In the genomic region with DNA sequence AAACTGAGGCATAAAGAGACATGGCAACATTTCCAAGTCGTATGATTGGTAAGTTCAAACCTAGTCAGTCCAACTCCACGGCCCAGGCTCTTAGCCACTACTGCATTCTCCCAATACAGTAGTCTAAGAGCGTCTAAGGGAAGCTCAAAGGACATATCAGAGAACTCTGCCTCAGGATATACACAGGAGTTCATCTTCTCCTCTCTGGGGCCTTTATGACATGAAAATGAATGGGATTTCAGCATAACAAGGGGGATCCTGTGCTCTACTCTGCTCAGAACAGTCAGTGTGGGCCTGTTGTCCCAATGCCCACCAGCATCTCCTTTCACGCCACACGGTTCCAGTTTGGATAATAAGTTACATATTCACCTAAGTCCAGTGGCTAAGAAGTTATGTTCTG, we compare ENCODE assay signal across 1 cellular context.
TF ChIP-seq lines count a peak whose summit lies in the region.

No MANE protein-coding gene starts in this region.

TF ChIP-seq in H1, 55 proteins besides CTCF, POLR2A, EP300 and RAD21:
- no peak for TF ChIP-seq RNF2 (IDR thresholded peaks at IDR 0.05; ENCODE audit: borderline replicate concordance, low read depth, low read length, missing control alignments, poor library complexity, severe bottlenecking)
- TF ChIP-seq CHD2 (IDR thresholded peaks at IDR 0.05; ENCODE audit: low read length): no peak
- TF ChIP-seq SIX5 (IDR thresholded peaks at IDR 0.05; ENCODE audit: low read depth, low read length): no peak
- TF ChIP-seq SP1 (IDR thresholded peaks at IDR 0.05; ENCODE audit: low read depth, low read length): no peak
- TF ChIP-seq GTF2F1 (IDR thresholded peaks at IDR 0.05; ENCODE audit: borderline replicate concordance, low read depth, low read length): no peak
- no peak for TF ChIP-seq CEBPB (IDR thresholded peaks at IDR 0.05; ENCODE audit: low read depth, low read length)
- TF ChIP-seq, protein P1, sequence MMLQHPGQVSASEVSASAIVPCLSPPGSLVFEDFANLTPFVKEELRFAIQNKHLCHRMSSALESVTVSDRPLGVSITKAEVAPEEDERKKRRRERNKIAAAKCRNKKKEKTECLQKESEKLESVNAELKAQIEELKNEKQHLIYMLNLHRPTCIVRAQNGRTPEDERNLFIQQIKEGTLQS (IDR thresholded peaks at IDR 0.05; ENCODE audit: insufficient read depth, low read depth, low read length): no peak
- no peak for TF ChIP-seq MAFK (IDR thresholded peaks at IDR 0.05; ENCODE audit: low read depth, low read length)
- no peak for TF ChIP-seq SIRT6 (IDR thresholded peaks at IDR 0.05; ENCODE audit: low read length)
- TF ChIP-seq CHD1 (IDR thresholded peaks at IDR 0.05; ENCODE audit: low read depth, low read length): no peak
- no peak for TF ChIP-seq TAF7 (optimal IDR thresholded peaks at IDR 0.05; ENCODE audit: borderline replicate concordance, low read depth, low read length)
- TF ChIP-seq, protein P2, sequence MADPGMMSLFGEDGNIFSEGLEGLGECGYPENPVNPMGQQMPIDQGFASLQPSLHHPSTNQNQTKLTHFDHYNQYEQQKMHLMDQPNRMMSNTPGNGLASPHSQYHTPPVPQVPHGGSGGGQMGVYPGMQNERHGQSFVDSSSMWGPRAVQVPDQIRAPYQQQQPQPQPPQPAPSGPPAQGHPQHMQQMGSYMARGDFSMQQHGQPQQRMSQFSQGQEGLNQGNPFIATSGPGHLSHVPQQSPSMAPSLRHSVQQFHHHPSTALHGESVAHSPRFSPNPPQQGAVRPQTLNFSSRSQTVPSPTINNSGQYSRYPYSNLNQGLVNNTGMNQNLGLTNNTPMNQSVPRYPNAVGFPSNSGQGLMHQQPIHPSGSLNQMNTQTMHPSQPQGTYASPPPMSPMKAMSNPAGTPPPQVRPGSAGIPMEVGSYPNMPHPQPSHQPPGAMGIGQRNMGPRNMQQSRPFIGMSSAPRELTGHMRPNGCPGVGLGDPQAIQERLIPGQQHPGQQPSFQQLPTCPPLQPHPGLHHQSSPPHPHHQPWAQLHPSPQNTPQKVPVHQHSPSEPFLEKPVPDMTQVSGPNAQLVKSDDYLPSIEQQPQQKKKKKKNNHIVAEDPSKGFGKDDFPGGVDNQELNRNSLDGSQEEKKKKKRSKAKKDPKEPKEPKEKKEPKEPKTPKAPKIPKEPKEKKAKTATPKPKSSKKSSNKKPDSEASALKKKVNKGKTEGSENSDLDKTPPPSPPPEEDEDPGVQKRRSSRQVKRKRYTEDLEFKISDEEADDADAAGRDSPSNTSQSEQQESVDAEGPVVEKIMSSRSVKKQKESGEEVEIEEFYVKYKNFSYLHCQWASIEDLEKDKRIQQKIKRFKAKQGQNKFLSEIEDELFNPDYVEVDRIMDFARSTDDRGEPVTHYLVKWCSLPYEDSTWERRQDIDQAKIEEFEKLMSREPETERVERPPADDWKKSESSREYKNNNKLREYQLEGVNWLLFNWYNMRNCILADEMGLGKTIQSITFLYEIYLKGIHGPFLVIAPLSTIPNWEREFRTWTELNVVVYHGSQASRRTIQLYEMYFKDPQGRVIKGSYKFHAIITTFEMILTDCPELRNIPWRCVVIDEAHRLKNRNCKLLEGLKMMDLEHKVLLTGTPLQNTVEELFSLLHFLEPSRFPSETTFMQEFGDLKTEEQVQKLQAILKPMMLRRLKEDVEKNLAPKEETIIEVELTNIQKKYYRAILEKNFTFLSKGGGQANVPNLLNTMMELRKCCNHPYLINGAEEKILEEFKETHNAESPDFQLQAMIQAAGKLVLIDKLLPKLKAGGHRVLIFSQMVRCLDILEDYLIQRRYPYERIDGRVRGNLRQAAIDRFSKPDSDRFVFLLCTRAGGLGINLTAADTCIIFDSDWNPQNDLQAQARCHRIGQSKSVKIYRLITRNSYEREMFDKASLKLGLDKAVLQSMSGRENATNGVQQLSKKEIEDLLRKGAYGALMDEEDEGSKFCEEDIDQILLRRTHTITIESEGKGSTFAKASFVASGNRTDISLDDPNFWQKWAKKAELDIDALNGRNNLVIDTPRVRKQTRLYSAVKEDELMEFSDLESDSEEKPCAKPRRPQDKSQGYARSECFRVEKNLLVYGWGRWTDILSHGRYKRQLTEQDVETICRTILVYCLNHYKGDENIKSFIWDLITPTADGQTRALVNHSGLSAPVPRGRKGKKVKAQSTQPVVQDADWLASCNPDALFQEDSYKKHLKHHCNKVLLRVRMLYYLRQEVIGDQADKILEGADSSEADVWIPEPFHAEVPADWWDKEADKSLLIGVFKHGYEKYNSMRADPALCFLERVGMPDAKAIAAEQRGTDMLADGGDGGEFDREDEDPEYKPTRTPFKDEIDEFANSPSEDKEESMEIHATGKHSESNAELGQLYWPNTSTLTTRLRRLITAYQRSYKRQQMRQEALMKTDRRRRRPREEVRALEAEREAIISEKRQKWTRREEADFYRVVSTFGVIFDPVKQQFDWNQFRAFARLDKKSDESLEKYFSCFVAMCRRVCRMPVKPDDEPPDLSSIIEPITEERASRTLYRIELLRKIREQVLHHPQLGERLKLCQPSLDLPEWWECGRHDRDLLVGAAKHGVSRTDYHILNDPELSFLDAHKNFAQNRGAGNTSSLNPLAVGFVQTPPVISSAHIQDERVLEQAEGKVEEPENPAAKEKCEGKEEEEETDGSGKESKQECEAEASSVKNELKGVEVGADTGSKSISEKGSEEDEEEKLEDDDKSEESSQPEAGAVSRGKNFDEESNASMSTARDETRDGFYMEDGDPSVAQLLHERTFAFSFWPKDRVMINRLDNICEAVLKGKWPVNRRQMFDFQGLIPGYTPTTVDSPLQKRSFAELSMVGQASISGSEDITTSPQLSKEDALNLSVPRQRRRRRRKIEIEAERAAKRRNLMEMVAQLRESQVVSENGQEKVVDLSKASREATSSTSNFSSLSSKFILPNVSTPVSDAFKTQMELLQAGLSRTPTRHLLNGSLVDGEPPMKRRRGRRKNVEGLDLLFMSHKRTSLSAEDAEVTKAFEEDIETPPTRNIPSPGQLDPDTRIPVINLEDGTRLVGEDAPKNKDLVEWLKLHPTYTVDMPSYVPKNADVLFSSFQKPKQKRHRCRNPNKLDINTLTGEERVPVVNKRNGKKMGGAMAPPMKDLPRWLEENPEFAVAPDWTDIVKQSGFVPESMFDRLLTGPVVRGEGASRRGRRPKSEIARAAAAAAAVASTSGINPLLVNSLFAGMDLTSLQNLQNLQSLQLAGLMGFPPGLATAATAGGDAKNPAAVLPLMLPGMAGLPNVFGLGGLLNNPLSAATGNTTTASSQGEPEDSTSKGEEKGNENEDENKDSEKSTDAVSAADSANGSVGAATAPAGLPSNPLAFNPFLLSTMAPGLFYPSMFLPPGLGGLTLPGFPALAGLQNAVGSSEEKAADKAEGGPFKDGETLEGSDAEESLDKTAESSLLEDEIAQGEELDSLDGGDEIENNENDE (IDR thresholded peaks at IDR 0.05; ENCODE audit: insufficient replicate concordance, low read length): no peak
- TF ChIP-seq CREB1 (IDR thresholded peaks at IDR 0.05): no peak
- TF ChIP-seq RBBP5 (IDR thresholded peaks at IDR 0.05; ENCODE audit: borderline replicate concordance, low read depth, low read length): no peak
- TF ChIP-seq SP2 (IDR thresholded peaks at IDR 0.05; ENCODE audit: low read length): no peak
- no peak for TF ChIP-seq PHF8 (conservative IDR thresholded peaks at IDR 0.05; ENCODE audit: low read depth, low read length)
